Comparison of ENCODE assay signal across 8 cellular contexts in genomic region chr17:35119370-35120185, GRCh38. TPM values are rescaled to one million over a fixed set of nuclear protein-coding genes. Genes with fewer than 3 reads are reported as not detected.
DNase-seq lines count a peak whose midpoint lies in the region; ATAC-seq and TF ChIP-seq lines count a peak whose summit lies in the region.

RAD51D (minus strand) TSS chr17:35119860; CDS start chr17:35119613, 247 bp downstream.

- H2BK5ac ChIP-seq in IMR-90 (ENCODE audit: low read depth, low read length, poor library complexity, severe bottlenecking), result peak within 1 kb of the TSS; percentile 27

- H4K8ac ChIP-seq in IMR-90 (ENCODE audit: low read depth in 2 of 2, low read length in 2 of 2), result peak within 1 kb of the TSS; percentile 84 to 85

- H4K5ac ChIP-seq in IMR-90 (ENCODE audit: low read depth, low read length), result peak within 1 kb of the TSS; percentile 72

- H3K9me3 ChIP-seq in IMR-90 (ENCODE audit: control insufficient read depth, insufficient read depth, low read length) (no peaks in the 10 kb centered on the region), OCI-LY7 (ENCODE audit: low read length) (no peaks in the 10 kb centered on the region)

- peak within 1 kb of the TSS; percentile 48; the same call in 1 of the 2 replicates for H3K18ac ChIP-seq in IMR-90 (ENCODE audit: low read depth, low read length)

- H3K27ac ChIP-seq in IMR-90 (ENCODE audit: insufficient read depth, low read length) (peak within 1 kb of the TSS; percentile 66), OCI-LY7 (ENCODE audit: low read depth, low read length, poor library complexity, severe bottlenecking) (peak within 1 kb of the TSS; percentile 31)

- peaks cover 9% of the 10 kb centered on the region; the same call in 1 of the 2 replicates for H3K9me1 ChIP-seq in IMR-90 (ENCODE audit: insufficient read depth, low read length)

- peak; percentile 93 for TF ChIP-seq RAD21 in IMR-90 (IDR thresholded peaks at IDR 0.05; ENCODE audit: low read length)

- H3K4me3 ChIP-seq in IMR-90 (ENCODE audit: insufficient read depth, low read depth, low read length) (peak within 1 kb of the TSS; percentile 61), OCI-LY7 (ENCODE audit: low read depth, low read length, poor library complexity, severe bottlenecking) (peak within 1 kb of the TSS; percentile 93)

- POLR2A ChIA-PET in IMR-90 (lab: Charles Lee; ENCODE audit: unreplicated experiment) (interaction anchor here (1.1 kb wide), 1 partner anchor 123 kb away, joined by 3 read pairs; no protein-coding TSS in a partner anchor), OCI-LY7 (lab: Charles Lee) (interaction anchor here (0.9 to 1.4 kb wide), 4 partner anchors 13 to 138 kb away, joined by 3 to 4 read pairs (median 3); no protein-coding TSS in a partner anchor)

- 2% methylated on average over 15 of the region's 72 CpGs; no CpG with 5 or more reads in 1 of the 2 experiments for WGBS in IMR-90 (ENCODE audit: extremely low coverage in 2 of 2, insufficient read length in 1 of 2), 2 experiments

- intact Hi-C loops in IMR-90 (cut with micrococcal nuclease) (loop anchor here (1.0 to 5.0 kb wide), 3 partner anchors 121 to 699 kb away; partner anchors contain the start of gene LIG3), OCI-LY7 (cut with micrococcal nuclease; ENCODE audit: unreplicated experiment) (loop anchor here (1.0 to 10.0 kb wide), 6 partner anchors 31 to 695 kb away; partner anchors contain the start of gene LIG3)

- H3K36me3 ChIP-seq in IMR-90 (ENCODE audit: control insufficient read depth, insufficient read depth, low read length) (peaks cover 5% of the 10 kb centered on the region; the same call in 1 of the 2 replicates), OCI-LY7 (ENCODE audit: insufficient read depth, low read length) (peaks cover 20% of the 10 kb centered on the region)

- peak within 1 kb of the TSS; percentile 95 for H2AK9ac ChIP-seq in IMR-90 (replicated peaks; ENCODE audit: low read depth, low read length, poor library complexity)

- TF ChIP-seq POLR2A in IMR-90 (IDR thresholded peaks at IDR 0.05; ENCODE audit: low read depth, low read length), result 0 out of 2 replicates have a peak, but pooled peaks have one; percentile 31
- TF ChIP-seq POLR2A in erythroblast (IDR thresholded peaks at IDR 0.05; ENCODE audit: low read length), result peak; percentile 42

- peak within 1 kb of the TSS; percentile 84 for H2BK120ac ChIP-seq in IMR-90 (ENCODE audit: low read depth, low read length)

- peak within 1 kb of the TSS; percentile 10; the same call in 1 of the 3 replicates for H2BK15ac ChIP-seq in IMR-90 (ENCODE audit: low read depth, low read length)

- CTCF ChIA-PET in IMR-90 (lab: Yijun Ruan, JAX) (interaction anchor here (0.5 to 1.0 kb wide), 4 partner anchors 8 to 577 kb away, joined by 3 to 5 read pairs (median 3); no protein-coding TSS in a partner anchor), OCI-LY7 (lab: Charles Lee; ENCODE audit: unreplicated experiment) (interaction anchor here (0.7 kb wide), 1 partner anchor 30 kb away, joined by 5 read pairs; no protein-coding TSS in a partner anchor)

- H3K4me2 ChIP-seq in IMR-90 (ENCODE audit: low read depth, low read length) (peak within 1 kb of the TSS; percentile 87), OCI-LY7 (ENCODE audit: low read length) (peak within 1 kb of the TSS; percentile 81)

- H3K23ac ChIP-seq in IMR-90 (ENCODE audit: low read depth, low read length), result peak within 1 kb of the TSS; percentile 89

- H2AK5ac ChIP-seq in IMR-90 (ENCODE audit: low read depth, low read length), result peak within 1 kb of the TSS; percentile 75

- peak within 1 kb of the TSS; percentile 91 for H3K4ac ChIP-seq in IMR-90 (ENCODE audit: low read depth, low read length)

- H3K56ac ChIP-seq in IMR-90 (ENCODE audit: extremely low read depth, insufficient read depth, low read length), result peak within 1 kb of the TSS; percentile 28; the same call in 1 of the 2 replicates

- H3K9me2 ChIP-seq in OCI-LY7 (ENCODE audit: insufficient read depth, low read length), result no peaks in the 10 kb centered on the region

- in situ Hi-C loops in IMR-90 (cut with MboI; ENCODE audit: low sequenced_read_pairs), result loop anchor here (10.0 to 25.0 kb wide), 4 partner anchors 482 to 857 kb away; partner anchors contain the start of genes CCL2 and CCL7

- H4K91ac ChIP-seq in IMR-90 (ENCODE audit: insufficient read depth, low read depth, low read length), result peak within 1 kb of the TSS; percentile 86

- no peaks in the 10 kb centered on the region for H4K20me1 ChIP-seq in IMR-90 (ENCODE audit: insufficient read depth, low read length)
- H4K20me1 ChIP-seq in OCI-LY7 (ENCODE audit: insufficient read depth, low read length), result no peaks in the 10 kb centered on the region

- DNase-seq in COLO829 (ENCODE audit: low spot score) (peak; percentile 62), IMR-90 (peak; percentile 56), OCI-LY7 (ENCODE audit: low spot score) (peak; percentile 87), activated T-cell treated with anti-CD3 and anti-CD28 coated beads for 4 hours (peak; percentile 68), erythroblast (lab: John Stamatoyannopoulos, UW) (peak; percentile 84 to 90), mucosa of gallbladder (ENCODE audit: low spot score) (peak; percentile 68)
- peak; percentile 45 to 50 for DNase-seq in stimulated activated CD8-positive, alpha-beta memory T cell treated with anti-CD3 and anti-CD28 coated beads, Interleukin-4, amount 100 ng/mL, for 4 hours (ENCODE audit: low read depth in 2 of 2, low spot score in 1 of 2)

- peak within 1 kb of the TSS; percentile 69; the same call in 1 of the 2 replicates for H2BK20ac ChIP-seq in IMR-90 (ENCODE audit: low read depth, low read length)

- peak; percentile 97 for TF ChIP-seq CTCF in IMR-90 (conservative IDR thresholded peaks at IDR 0.05; ENCODE audit: low read depth, low read length)
- peak; percentile 90 for TF ChIP-seq CTCF in OCI-LY7 (conservative IDR thresholded peaks at IDR 0.05; ENCODE audit: low read length)

- dilution Hi-C loops in IMR-90 (cut with HindIII; ENCODE audit: low sequenced_read_pairs, unreplicated experiment), result no loop called here

- H3K14ac ChIP-seq in IMR-90 (replicated peaks; ENCODE audit: low read depth, low read length), result peak within 1 kb of the TSS; percentile 69

- H3K27me3 ChIP-seq in IMR-90 (ENCODE audit: control insufficient read depth, insufficient read depth, low read length), result no peaks in the 10 kb centered on the region

- H2AFZ ChIP-seq in IMR-90 (replicated peaks; ENCODE audit: low read length, poor library complexity) (peak within 1 kb of the TSS; percentile 99), OCI-LY7 (ENCODE audit: low read length) (peak within 1 kb of the TSS; percentile 85)

- H3K9ac ChIP-seq in IMR-90 (ENCODE audit: low read depth, low read length), result peak within 1 kb of the TSS; percentile 78

- BruUV-seq in IMR-90 (replicated peaks; lab: Mats Ljungman, UMichigan) (no TSS peak), OCI-LY7 (replicated peaks; lab: Mats Ljungman, UMichigan) (no TSS peak)

- H3K79me2 ChIP-seq in OCI-LY7 (ENCODE audit: insufficient read depth, low read depth, low read length), result peaks cover 15% of the 10 kb centered on the region; the same call in 1 of the 2 replicates

- ATAC-seq in GM21423 (IDR thresholded peaks at IDR 0.05; ENCODE audit: unreplicated experiment) (peak; percentile 82), IMR-90 (ENCODE audit: low read depth) (peak; percentile 94)

- H3K79me1 ChIP-seq in IMR-90 (ENCODE audit: low read depth in 1 of 2, low read length in 2 of 2), result peaks cover 23 to 38% of the 10 kb centered on the region in 2 experiments

- H3K4me1 ChIP-seq in IMR-90 (ENCODE audit: control insufficient read depth, insufficient read depth, low read length) (peaks cover 6% of the 10 kb centered on the region), OCI-LY7 (ENCODE audit: insufficient read depth, low read length, poor library complexity, severe bottlenecking) (peaks cover 10% of the 10 kb centered on the region)

TF ChIP-seq in IMR-90, 13 proteins besides CTCF, POLR2A, EP300 and RAD21 (continues in another document):
- TF ChIP-seq RCOR1 (IDR thresholded peaks at IDR 0.05; ENCODE audit: insufficient replicate concordance, low read length), result no peak
- TF ChIP-seq USF2 (IDR thresholded peaks at IDR 0.05; ENCODE audit: low read depth, low read length), result peak; percentile 85
- no peak for TF ChIP-seq BHLHE40 (IDR thresholded peaks at IDR 0.05; ENCODE audit: low read depth, low read length)
- no peak for TF ChIP-seq RFX5 (IDR thresholded peaks at IDR 0.05; ENCODE audit: low read depth, low read length)
- TF ChIP-seq MAZ (IDR thresholded peaks at IDR 0.05; ENCODE audit: borderline replicate concordance, low read depth, low read length), result peak; percentile 43; the same call in 1 of the 2 replicates
- TF ChIP-seq MXI1 (IDR thresholded peaks at IDR 0.05; ENCODE audit: borderline replicate concordance, low read depth, low read length), result peak; percentile 61; the same call in 1 of the 2 replicates
- no peak for TF ChIP-seq FOS (IDR thresholded peaks at IDR 0.05; ENCODE audit: low read depth, low read length)
- no peak for TF ChIP-seq CHD1 (IDR thresholded peaks at IDR 0.05; ENCODE audit: low read depth, low read length)
- TF ChIP-seq NFE2L2 (IDR thresholded peaks at IDR 0.05; ENCODE audit: low read depth, low read length), result no peak
- peak; percentile 94 for TF ChIP-seq SMC3 (IDR thresholded peaks at IDR 0.05; ENCODE audit: low read depth, low read length)
- no peak for TF ChIP-seq CEBPB (IDR thresholded peaks at IDR 0.05; ENCODE audit: low read depth, low read length)
- no peak for TF ChIP-seq MAFK (IDR thresholded peaks at IDR 0.05; ENCODE audit: low read depth, low read length)

RNA-seq across cellular contexts. Expression of gene RAD51D, which starts in this region (rescaled TPM):
- total RNA-seq in IMR-90 (2012; rRNA removed), result 9.7 and 12.7 TPM in 2 replicates
- polyA plus RNA-seq in IMR-90 (2012; rRNA removed), result 8.8 and 10.8 TPM in 2 replicates
- 8.1 and 11.1 TPM in 2 replicates for polyA plus RNA-seq in IMR-90 (2012; cell fraction: cytosol; rRNA removed)
- polyA plus RNA-seq in IMR-90 (2012; cell fraction: nucleus; rRNA removed; ENCODE audit: low replicate concordance), result 15.5 and 17.2 TPM in 2 replicates
- total RNA-seq in OCI-LY7 (2014; rRNA removed; shearing (Covaris generic)), result 18.9 and 22.4 TPM in 2 replicates
- total RNA-seq in OCI-LY7 (2022), result 35.0 and 40.6 TPM in 2 replicates
- 9.5 TPM for total RNA-seq in mucosa of gallbladder

Comparison
In these comparisons a context has a peak if more than half of its experiments do, and no peak if none do; other contexts are left out.
1. Peak in every context shown above with its lines: DNase-seq, ATAC-seq, H3K4me3 ChIP-seq and H3K27ac ChIP-seq.